Comparison of ENCODE assay signal across 8 cellular contexts in the genomic region with DNA sequence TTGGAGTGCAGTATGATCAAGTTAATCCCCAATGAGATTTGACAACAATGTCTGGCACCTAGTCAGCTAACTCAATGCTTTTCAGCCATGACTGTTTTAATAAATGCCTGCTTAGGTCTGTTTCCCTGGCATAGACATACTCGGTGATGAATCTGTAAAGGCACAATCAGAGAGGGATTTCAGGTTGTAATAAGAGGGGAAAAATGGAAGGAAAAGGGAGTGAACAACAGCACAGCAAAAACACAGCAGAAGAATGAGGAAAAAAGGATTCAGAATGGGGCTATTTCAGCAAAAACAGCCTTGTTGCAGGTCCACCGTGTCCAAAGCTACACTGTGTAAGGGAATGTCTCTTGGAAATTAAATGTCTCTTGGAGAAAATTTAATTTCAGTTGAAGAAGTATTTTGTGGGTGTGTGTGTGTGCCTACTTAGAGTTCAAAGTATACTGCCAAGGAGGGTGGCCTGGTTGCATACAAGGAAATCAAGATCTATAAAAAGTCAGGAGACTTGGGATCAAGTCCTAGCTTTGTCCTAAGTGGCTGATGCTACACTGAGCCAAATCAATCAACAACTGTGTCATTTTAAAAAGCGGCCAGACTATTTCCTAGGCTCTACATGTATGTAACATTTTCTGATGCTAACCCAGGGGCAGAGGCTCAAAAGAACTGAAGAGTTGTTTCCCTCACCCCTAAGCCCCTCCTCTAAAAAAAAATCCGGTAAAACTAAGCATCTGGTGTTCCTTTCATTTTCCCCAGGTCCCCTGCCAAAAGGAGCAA. TPM values are rescaled to one million over a fixed set of nuclear protein-coding genes. Genes with fewer than 3 reads are reported as not detected.
DNase-seq lines count a peak whose midpoint lies in the region; ATAC-seq and TF ChIP-seq lines count a peak whose summit lies in the region.

No MANE protein-coding gene starts in this region.

- H3K4me1 Mint-ChIP-seq in activated naive CD4-positive, alpha-beta T cell treated with anti-CD3 and anti-CD28 coated beads, Interleukin-2, amount 50 U/mL, for 24 hours, result peaks cover 47% of the 10 kb centered on the region
- H3K4me1 Mint-ChIP-seq in memory B cell, result peaks cover 14% of the 10 kb centered on the region

- peak overlapping the region; percentile 90 for H3K27ac Mint-ChIP-seq in activated naive CD4-positive, alpha-beta T cell treated with anti-CD3 and anti-CD28 coated beads, Interleukin-2, amount 50 U/mL, for 24 hours
- H3K27ac Mint-ChIP-seq in memory B cell, result peak overlapping the region; percentile 91

- peaks cover 16% of the 10 kb centered on the region for H3K36me3 Mint-ChIP-seq in activated naive CD4-positive, alpha-beta T cell treated with anti-CD3 and anti-CD28 coated beads, Interleukin-2, amount 50 U/mL, for 24 hours
- H3K36me3 Mint-ChIP-seq in memory B cell, result peaks cover 6% of the 10 kb centered on the region

- TF ChIP-seq EP300 in upper lobe of left lung (IDR thresholded peaks at IDR 0.05), result no peak

- peak overlapping the region in 2 of 4 donors; percentile 43 to 51 for H3K4me3 ChIP-seq in upper lobe of left lung

- H3K4me1 ChIP-seq in upper lobe of left lung, result peaks cover 17 to 20% (median 19%) of the 10 kb centered on the region in 4 donors

- no peak for TF ChIP-seq CTCF in upper lobe of left lung (IDR thresholded peaks at IDR 0.05)

- H3K9me3 Mint-ChIP-seq in activated naive CD4-positive, alpha-beta T cell treated with anti-CD3 and anti-CD28 coated beads, Interleukin-2, amount 50 U/mL, for 24 hours, result no peaks in the 10 kb centered on the region
- H3K9me3 Mint-ChIP-seq in memory B cell, result no peaks in the 10 kb centered on the region

- ATAC-seq in memory B cell (ENCODE audit: low read depth) (no peak), upper lobe of left lung (ENCODE audit: low FRiP score in 2 of 2) (peak in 1 of 2 donors; percentile 0), GM19467 (IDR thresholded peaks at IDR 0.05; ENCODE audit: unreplicated experiment) (no peak), GM18861 (IDR thresholded peaks at IDR 0.05; ENCODE audit: unreplicated experiment) (no peak)

- peaks cover 0 to 9% (median 0%) of the 10 kb centered on the region in 4 donors for H3K36me3 ChIP-seq in upper lobe of left lung

- no peak for DNase-seq in activated naive CD4-positive, alpha-beta T cell treated with Interleukin-2 at 50 U/mL for 16 hours
- DNase-seq in astrocyte of the hippocampus (ENCODE audit: low read depth, low spot score), result peak; percentile 46
- no peak for DNase-seq in memory B cell (ENCODE audit: low spot score in 2 of 2)
- no peak for DNase-seq in upper lobe of left lung
- no peak for DNase-seq in stimulated activated naive CD4-positive, alpha-beta T cell treated with Interleukin-2 at 50 U/mL for 16 hours (lab: John Stamatoyannopoulos, UW)

- H3K27me3 Mint-ChIP-seq in activated naive CD4-positive, alpha-beta T cell treated with anti-CD3 and anti-CD28 coated beads, Interleukin-2, amount 50 U/mL, for 24 hours, result no peaks in the 10 kb centered on the region
- no peaks in the 10 kb centered on the region for H3K27me3 Mint-ChIP-seq in memory B cell

- H3K9me3 ChIP-seq in upper lobe of left lung, result no peaks in the 10 kb centered on the region

- H3K4me3 Mint-ChIP-seq in activated naive CD4-positive, alpha-beta T cell treated with anti-CD3 and anti-CD28 coated beads, Interleukin-2, amount 50 U/mL, for 24 hours, result peak overlapping the region; percentile 95
- H3K4me3 Mint-ChIP-seq in memory B cell, result no peak overlapping the region

- 45 to 47% methylated on average over 4 of the region's 4 CpGs for WGBS in upper lobe of left lung, 2 donors

- peak in 1 of 4 donors; percentile 42 for TF ChIP-seq POLR2A in upper lobe of left lung (IDR thresholded peaks at IDR 0.05)

- peak overlapping the region; percentile 83 to 95 (median 92) for H3K27ac ChIP-seq in upper lobe of left lung

- H3K27me3 ChIP-seq in upper lobe of left lung, result no peaks in the 10 kb centered on the region

RNA-seq across cellular contexts. Expression of gene CHD2, which starts 19.1 kb away (rescaled TPM):
- 100 to 1,000 TPM; 102 to 500 (median 155) TPM for total RNA-seq in upper lobe of left lung
